Comparison of ENCODE assay signal across 8 cellular contexts in genomic region chr7:6435486-6436384, GRCh38. TPM values are rescaled to one million over a fixed set of nuclear protein-coding genes. Genes with fewer than 3 reads are reported as not detected.
DNase-seq lines count a peak whose midpoint lies in the region; ATAC-seq lines count a peak whose summit lies in the region.

No MANE protein-coding gene starts in this region.

- intact Hi-C loops in left ventricle myocardium superior (cut with micrococcal nuclease), result no loop called here

- ATAC-seq in HG02571 (IDR thresholded peaks at IDR 0.05; ENCODE audit: unreplicated experiment) (peak; percentile 71), left ventricle myocardium superior (peak; percentile 86), GM19328 (IDR thresholded peaks at IDR 0.05; ENCODE audit: unreplicated experiment) (no peak)

- DNase-seq in GM04503 (ENCODE audit: low read depth), result peak; percentile 26
- DNase-seq in NCI-H146 (lab: John Stamatoyannopoulos, UW), result peak; percentile 69
- DNase-seq in T-helper 2 cell, result peak; percentile 71 to 88 (median 81)
- peak; percentile 57 for DNase-seq in amniotic stem cell (lab: John Stamatoyannopoulos, UW)
- DNase-seq in left ventricle myocardium superior, result peak; percentile 80
- peak; percentile 83 for DNase-seq in retina

RNA-seq across cellular contexts. Expression of gene DAGLB, which starts 12.0 kb away (rescaled TPM):
- 10.1 TPM for total RNA-seq in left ventricle myocardium superior

RNA-seq across cellular contexts. Expression of gene KDELR2, which starts 48.2 kb away (rescaled TPM):
- total RNA-seq in left ventricle myocardium superior, result 45.5 TPM

Comparison
In these comparisons a context has a peak if more than half of its experiments do, and no peak if none do; other contexts are left out.
1. DNase-seq: peak in every context shown above with its lines; median percentile 83 in retina; 81 in T-helper 2 cell; 80 in left ventricle myocardium superior; 69 in NCI-H146; 57 in amniotic stem cell; 26 in GM04503.